3 cellular contexts compared by ENCODE assay signal in the genomic region with DNA sequence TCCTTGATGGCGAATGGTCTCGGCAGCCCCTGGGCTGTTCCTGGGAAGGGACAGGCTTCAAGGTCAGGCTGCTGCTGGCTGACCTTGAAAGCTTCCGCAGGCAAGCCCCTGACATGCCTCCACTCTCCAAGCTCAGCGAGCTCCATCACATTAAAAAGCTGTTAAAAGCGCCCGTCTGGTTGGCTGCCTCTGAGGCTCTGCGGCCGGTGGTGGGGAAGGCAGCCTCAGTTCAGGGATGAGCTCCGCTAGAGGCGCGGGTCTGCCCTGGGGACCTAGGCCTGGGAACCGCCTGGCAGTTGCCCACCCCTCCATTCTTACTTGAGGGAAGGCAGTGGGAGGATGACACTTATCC.
TF ChIP-seq lines count a peak whose summit lies in the region.

No MANE protein-coding gene starts in this region.

TF ChIP-seq in SK-N-SH, 30 proteins besides CTCF, POLR2A, EP300 and RAD21 (continued from another document):
- TF ChIP-seq, protein P1, sequence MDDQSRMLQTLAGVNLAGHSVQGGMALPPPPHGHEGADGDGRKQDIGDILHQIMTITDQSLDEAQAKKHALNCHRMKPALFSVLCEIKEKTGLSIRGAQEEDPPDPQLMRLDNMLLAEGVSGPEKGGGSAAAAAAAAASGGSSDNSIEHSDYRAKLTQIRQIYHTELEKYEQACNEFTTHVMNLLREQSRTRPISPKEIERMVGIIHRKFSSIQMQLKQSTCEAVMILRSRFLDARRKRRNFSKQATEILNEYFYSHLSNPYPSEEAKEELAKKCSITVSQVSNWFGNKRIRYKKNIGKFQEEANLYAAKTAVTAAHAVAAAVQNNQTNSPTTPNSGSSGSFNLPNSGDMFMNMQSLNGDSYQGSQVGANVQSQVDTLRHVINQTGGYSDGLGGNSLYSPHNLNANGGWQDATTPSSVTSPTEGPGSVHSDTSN (IDR thresholded peaks at IDR 0.05): no peak

TF ChIP-seq in SK-N-SH treated with all-trans-retinoic acid at 6 μM for 48 hours, 23 proteins besides CTCF, POLR2A, EP300 and RAD21 (continued from another document):
- TF ChIP-seq ZFP30 (CRISPR knock-in tag; IDR thresholded peaks at IDR 0.05) (no peak), ZNF70 (CRISPR knock-in tag; IDR thresholded peaks at IDR 0.05) (no peak), GLIS3 (CRISPR knock-in tag; IDR thresholded peaks at IDR 0.05) (no peak), ISL1 (CRISPR knock-in tag; IDR thresholded peaks at IDR 0.05) (no peak), TOX (CRISPR knock-in tag; IDR thresholded peaks at IDR 0.05; ENCODE audit: borderline replicate concordance) (no peak), ZNF565 (CRISPR knock-in tag; conservative IDR thresholded peaks at IDR 0.05; ENCODE audit: low read depth) (no peak), CSDC2 (CRISPR knock-in tag; IDR thresholded peaks at IDR 0.05) (no peak)
- TF ChIP-seq, protein P2, sequence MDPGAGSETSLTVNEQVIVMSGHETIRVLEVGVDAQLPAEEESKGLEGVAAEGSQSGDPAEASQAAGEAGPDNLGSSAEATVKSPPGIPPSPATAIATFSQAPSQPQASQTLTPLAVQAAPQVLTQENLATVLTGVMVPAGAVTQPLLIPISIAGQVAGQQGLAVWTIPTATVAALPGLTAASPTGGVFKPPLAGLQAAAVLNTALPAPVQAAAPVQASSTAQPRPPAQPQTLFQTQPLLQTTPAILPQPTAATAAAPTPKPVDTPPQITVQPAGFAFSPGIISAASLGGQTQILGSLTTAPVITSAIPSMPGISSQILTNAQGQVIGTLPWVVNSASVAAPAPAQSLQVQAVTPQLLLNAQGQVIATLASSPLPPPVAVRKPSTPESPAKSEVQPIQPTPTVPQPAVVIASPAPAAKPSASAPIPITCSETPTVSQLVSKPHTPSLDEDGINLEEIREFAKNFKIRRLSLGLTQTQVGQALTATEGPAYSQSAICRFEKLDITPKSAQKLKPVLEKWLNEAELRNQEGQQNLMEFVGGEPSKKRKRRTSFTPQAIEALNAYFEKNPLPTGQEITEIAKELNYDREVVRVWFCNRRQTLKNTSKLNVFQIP (CRISPR knock-in tag; IDR thresholded peaks at IDR 0.05; ENCODE audit: borderline replicate concordance, low read depth): no peak

TF ChIP-seq in WTC11, 78 proteins besides CTCF, POLR2A, EP300 and RAD21 (continued from another document):
- TF ChIP-seq ZNF121 (CRISPR knock-in tag; IDR thresholded peaks at IDR 0.05) (no peak), MYBL2 (CRISPR knock-in tag; IDR thresholded peaks at IDR 0.05) (no peak)
- TF ChIP-seq, protein P3, sequence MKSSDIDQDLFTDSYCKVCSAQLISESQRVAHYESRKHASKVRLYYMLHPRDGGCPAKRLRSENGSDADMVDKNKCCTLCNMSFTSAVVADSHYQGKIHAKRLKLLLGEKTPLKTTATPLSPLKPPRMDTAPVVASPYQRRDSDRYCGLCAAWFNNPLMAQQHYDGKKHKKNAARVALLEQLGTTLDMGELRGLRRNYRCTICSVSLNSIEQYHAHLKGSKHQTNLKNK (CRISPR knock-in tag; IDR thresholded peaks at IDR 0.05): no peak
- TF ChIP-seq, protein P4, sequence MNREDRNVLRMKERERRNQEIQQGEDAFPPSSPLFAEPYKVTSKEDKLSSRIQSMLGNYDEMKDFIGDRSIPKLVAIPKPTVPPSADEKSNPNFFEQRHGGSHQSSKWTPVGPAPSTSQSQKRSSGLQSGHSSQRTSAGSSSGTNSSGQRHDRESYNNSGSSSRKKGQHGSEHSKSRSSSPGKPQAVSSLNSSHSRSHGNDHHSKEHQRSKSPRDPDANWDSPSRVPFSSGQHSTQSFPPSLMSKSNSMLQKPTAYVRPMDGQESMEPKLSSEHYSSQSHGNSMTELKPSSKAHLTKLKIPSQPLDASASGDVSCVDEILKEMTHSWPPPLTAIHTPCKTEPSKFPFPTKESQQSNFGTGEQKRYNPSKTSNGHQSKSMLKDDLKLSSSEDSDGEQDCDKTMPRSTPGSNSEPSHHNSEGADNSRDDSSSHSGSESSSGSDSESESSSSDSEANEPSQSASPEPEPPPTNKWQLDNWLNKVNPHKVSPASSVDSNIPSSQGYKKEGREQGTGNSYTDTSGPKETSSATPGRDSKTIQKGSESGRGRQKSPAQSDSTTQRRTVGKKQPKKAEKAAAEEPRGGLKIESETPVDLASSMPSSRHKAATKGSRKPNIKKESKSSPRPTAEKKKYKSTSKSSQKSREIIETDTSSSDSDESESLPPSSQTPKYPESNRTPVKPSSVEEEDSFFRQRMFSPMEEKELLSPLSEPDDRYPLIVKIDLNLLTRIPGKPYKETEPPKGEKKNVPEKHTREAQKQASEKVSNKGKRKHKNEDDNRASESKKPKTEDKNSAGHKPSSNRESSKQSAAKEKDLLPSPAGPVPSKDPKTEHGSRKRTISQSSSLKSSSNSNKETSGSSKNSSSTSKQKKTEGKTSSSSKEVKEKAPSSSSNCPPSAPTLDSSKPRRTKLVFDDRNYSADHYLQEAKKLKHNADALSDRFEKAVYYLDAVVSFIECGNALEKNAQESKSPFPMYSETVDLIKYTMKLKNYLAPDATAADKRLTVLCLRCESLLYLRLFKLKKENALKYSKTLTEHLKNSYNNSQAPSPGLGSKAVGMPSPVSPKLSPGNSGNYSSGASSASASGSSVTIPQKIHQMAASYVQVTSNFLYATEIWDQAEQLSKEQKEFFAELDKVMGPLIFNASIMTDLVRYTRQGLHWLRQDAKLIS (CRISPR knock-in tag; IDR thresholded peaks at IDR 0.05; ENCODE audit: borderline replicate concordance): no peak
